In the genomic region with DNA sequence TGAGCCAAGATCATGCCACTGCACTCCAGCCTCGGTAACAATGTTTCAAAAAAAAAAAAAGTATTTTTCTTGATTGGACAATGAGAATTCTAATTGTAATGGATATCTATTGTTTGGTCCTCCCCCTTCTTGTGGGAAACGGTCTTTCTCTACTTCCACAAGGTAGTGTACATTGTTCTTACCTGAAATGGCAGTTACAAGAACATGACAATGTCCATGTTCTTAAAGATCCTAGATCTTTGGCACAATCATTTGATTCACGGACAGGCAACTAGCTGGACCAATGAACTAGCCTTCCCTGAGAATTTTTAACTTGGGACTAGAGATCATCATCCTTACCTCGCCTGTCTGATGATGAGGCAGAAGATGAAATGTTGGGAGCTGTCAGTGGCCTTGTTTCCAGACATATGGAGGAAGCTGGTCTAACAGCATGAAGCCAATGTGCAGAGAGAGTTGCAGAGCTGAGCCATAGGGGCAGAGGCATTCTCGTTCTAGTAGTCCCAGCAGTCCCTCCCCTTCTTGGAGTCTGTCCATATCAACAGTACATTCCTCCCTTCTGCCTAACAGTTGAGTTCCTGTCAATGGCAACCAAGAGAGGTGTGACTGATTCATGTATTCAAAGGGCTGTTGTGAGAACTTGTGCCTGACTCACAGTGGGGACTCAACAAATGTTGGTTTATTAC, we compare ENCODE assay signal across 9 cellular contexts. TPM values are rescaled to one million over a fixed set of nuclear protein-coding genes. Genes with fewer than 3 reads are reported as not detected.
DNase-seq lines count a peak whose midpoint lies in the region; ATAC-seq, FAIRE-seq and TF ChIP-seq lines count a peak whose summit lies in the region.
"Had no signal": no experiment of that assay in that cellular context is flagged by ENCODE, and none has a peak within 500 bp of the region (broad histone marks: within the 10 kb centered on the region; RNA-seq: fewer than 3 reads in every experiment).

No MANE protein-coding gene starts in this region.

- TF ChIP-seq CTCF in Caco-2 (IDR thresholded peaks at IDR 0.05; ENCODE audit: insufficient read depth in 1 of 2, low read depth in 1 of 2, low read length in 1 of 2, severe bottlenecking in 1 of 2, unreplicated experiment in 1 of 2), result no peak
- no peak for TF ChIP-seq CTCF in K562 (IDR thresholded peaks at IDR 0.05 in 2 of 3, conservative IDR thresholded peaks at IDR 0.05 in 1 of 3; ENCODE audit: insufficient read depth in 2 of 3, low read depth in 1 of 3, low read length in 3 of 3)

- no peaks in the 10 kb centered on the region for H3K9me3 ChIP-seq in Caco-2
- H3K9me3 ChIP-seq in K562 (replicated peaks; ENCODE audit: control insufficient read depth, insufficient read depth, low read depth, low read length), result no peaks in the 10 kb centered on the region

- FAIRE-seq in K562 (lab: Jason Lieb, UNC), result peak; percentile 89

- whole genome bisulfite sequencing in K562 (ENCODE audit: insufficient coverage, low coverage, missing lambda C conversion rate), result 20% methylated on average over 5 of the region's 5 CpGs

- peak overlapping the region; percentile 86 for H2AFZ ChIP-seq in K562 (ENCODE audit: low read depth, low read length)

- peaks cover 13% of the 10 kb centered on the region for H3K36me3 Mint-ChIP-seq in Caco-2 (ENCODE audit: insufficient read depth, unreplicated experiment)

- no peak for TF ChIP-seq RAD21 in K562 (CRISPR knock-in tag; conservative IDR thresholded peaks at IDR 0.05 in 1 of 2, IDR thresholded peaks at IDR 0.05 in 1 of 2)

- no peaks in the 10 kb centered on the region for H3K27me3 Mint-ChIP-seq in Caco-2 (ENCODE audit: insufficient read depth, unreplicated experiment)

- no peak for TF ChIP-seq EP300 in K562 (IDR thresholded peaks at IDR 0.05; ENCODE audit: low read length)

- H3K36me3 ChIP-seq in Caco-2 (ENCODE audit: control insufficient read depth, insufficient read depth, low read length), result no peaks in the 10 kb centered on the region
- H3K36me3 ChIP-seq in K562 (ENCODE audit: control insufficient read depth, insufficient read depth, low read length), result peaks cover 10% of the 10 kb centered on the region; the same call in 2 of the 3 replicates

- peak overlapping the region; percentile 97 for H3K4me3 Mint-ChIP-seq in Caco-2 (ENCODE audit: unreplicated experiment)

- H3K4me1 ChIP-seq in Caco-2, result peaks cover 7% of the 10 kb centered on the region; the same call in 1 of the 2 replicates
- peaks cover 18 to 19% of the 10 kb centered on the region in 2 experiments for H3K4me1 ChIP-seq in K562 (replicated peaks in 1 of 2; ENCODE audit: control insufficient read depth in 2 of 2, insufficient read depth in 2 of 2, low read length in 2 of 2)

- intact Hi-C loops in Caco-2 (cut with micrococcal nuclease; ENCODE audit: unreplicated experiment) (loop anchor here (5.0 kb wide), 2 partner anchors 69 to 131 kb away; no protein-coding TSS in a partner anchor), K562 (cut with micrococcal nuclease) (loop anchor here (5.0 to 10.0 kb wide), 3 partner anchors 59 to 153 kb away; partner anchors contain the start of gene CCT5)

- H3K4me1 Mint-ChIP-seq in Caco-2 (ENCODE audit: low read depth, unreplicated experiment), result no peaks in the 10 kb centered on the region

- peak overlapping the region; percentile 96 for H3K27ac ChIP-seq in K562 (ENCODE audit: extremely low read depth, low read depth, low read length)

- H3K4me2 ChIP-seq in K562 (ENCODE audit: insufficient read depth, low read length), result peak overlapping the region; percentile 95

- peaks cover 52% of the 10 kb centered on the region for H3K79me2 ChIP-seq in K562 (ENCODE audit: control insufficient read depth, insufficient read depth, low read length)

- H3K9me1 ChIP-seq in K562 (ENCODE audit: control insufficient read depth, insufficient read depth, low read length), result no peaks in the 10 kb centered on the region

- H4K20me1 ChIP-seq in K562 (replicated peaks; ENCODE audit: control insufficient read depth, insufficient read depth, low read length), result peaks cover 14% of the 10 kb centered on the region; the same call in 1 of the 2 replicates

- no peak for DNase-seq in Caco-2
- peak; percentile 46 for DNase-seq in LHCN-M2 (ENCODE audit: low read depth)
- DNase-seq in K562 (ENCODE audit: extremely low read depth in 1 of 4, low spot score in 3 of 4), result peak in 2 of 4 experiments; percentile 64 to 89
- DNase-seq in kidney tubule cell (ENCODE audit: low spot score), result peak; percentile 90
- DNase-seq in NCI-H1436 treated with DMSO at 0.1 percent for 48 hours (lab: John Stamatoyannopoulos, UW), result no peak
- DNase-seq in stimulated activated CD4-positive, alpha-beta T cell treated with anti-CD3 and anti-CD28 coated beads, Interleukin-1b, Interleukin-23, amount 100 ng/mL, for 48 hours, result no peak
- DNase-seq: activated effector memory CD4-positive, alpha-beta T cell treated with Interleukin-2 at 50 U/mL for 16 hours had no signal

- BruUV-seq in Caco-2 (replicated peaks; lab: Mats Ljungman, UMichigan) (no TSS peak), K562 (replicated peaks; lab: Mats Ljungman, UMichigan) (no TSS peak)

- no peaks in the 10 kb centered on the region for H3K27me3 ChIP-seq in Caco-2 (replicated peaks; ENCODE audit: control insufficient read depth, insufficient read depth, low read length)
- H3K27me3 ChIP-seq in K562 (ENCODE audit: control insufficient read depth in 2 of 2, insufficient read depth in 2 of 2, low read length in 2 of 2), result no peaks in the 10 kb centered on the region

- POLR2A ChIA-PET in Caco-2 (lab: Charles Lee), result no interaction called here
- POLR2A ChIA-PET in K562 (lab: Yijun Ruan, JAX), result interaction anchor here (0.8 to 4.0 kb wide), 8 partner anchors 8 to 101 kb away, joined by 3 to 38 read pairs (median 8); partner anchors contain the start of genes ATPSCKMT and CCT5

- in situ Hi-C loops in K562 (cut with MboI), result no loop called here

- peak; percentile 31 for ATAC-seq in K562
- no peak for ATAC-seq in GM19324 (IDR thresholded peaks at IDR 0.05; ENCODE audit: low FRiP score, unreplicated experiment)
- no peak for ATAC-seq in HG02852 (IDR thresholded peaks at IDR 0.05; ENCODE audit: unreplicated experiment)

- CTCF ChIA-PET in Caco-2 (lab: Charles Lee), result no interaction called here
- CTCF ChIA-PET in K562 (lab: Yijun Ruan, JAX; ENCODE audit: low intra/inter-chr PET ratio), result no interaction called here

- no peak; the same call in 1 of the 2 replicates for TF ChIP-seq POLR2A in K562 (conservative IDR thresholded peaks at IDR 0.05)

- H3K27ac Mint-ChIP-seq in Caco-2 (ENCODE audit: unreplicated experiment), result no peak overlapping the region

- H3K9me3 Mint-ChIP-seq in Caco-2 (ENCODE audit: unreplicated experiment), result no peaks in the 10 kb centered on the region

- peak overlapping the region; percentile 4 to 93; a peak in 3 of 4 replicates for H3K9ac ChIP-seq in K562 (ENCODE audit: insufficient read depth in 1 of 2, low read depth in 2 of 2, low read length in 2 of 2)

- H3K4me3 ChIP-seq in Caco-2 (ENCODE audit: low read depth, low read length) (no peak overlapping the region), K562 (peak overlapping the region; percentile 60)

TF ChIP-seq in K562, 482 proteins besides CTCF, POLR2A, EP300 and RAD21 (continues in another document):
- TF ChIP-seq EP400 (IDR thresholded peaks at IDR 0.05), result 0 out of 2 replicates have a peak, but pooled peaks have one; percentile 9

RNA-seq across cellular contexts. Expression of gene MARCHF6, which starts 2.2 kb away (rescaled TPM):
- total RNA-seq in Caco-2 (2022) (111 and 123 TPM in 2 replicates), LHCN-M2 (2014; rRNA removed) (20.7 and 28.7 TPM in 2 replicates), K562 (2014; rRNA removed) (68.1 and 82.1 TPM in 2 replicates), K562 (2014; rRNA removed; fragmentation: Illumina TruSeq; extraction: Trizol) (110 and 145 TPM in 2 replicates), K562 (2015; rRNA removed; fragmentation: Illumina TruSeq; extraction: Trizol) (73.8 and 74.1 TPM in 2 replicates), K562 (2021) (173 and 197 TPM in 2 replicates)
- polyA plus RNA-seq in LHCN-M2 (2012), result 34.0 TPM
- total RNA-seq in K562 (2011; cell fraction: chromatin; rRNA removed; ENCODE audit: low replicate concordance), result 561 and 734 TPM in 2 replicates
- total RNA-seq in K562 (2011; cell fraction: nucleolus; rRNA removed), result 300 and 404 TPM in 2 replicates
- total RNA-seq in K562 (2011; cell fraction: nucleoplasm; rRNA removed), result 460 and 488 TPM in 2 replicates
- polyA plus RNA-seq in K562 (2011; rRNA removed) (363 and 456 TPM in 2 replicates), K562 (2014; fragmentation: Illumina TruSeq; extraction: Trizol) (97.2 and 107 TPM in 2 replicates), K562 (2014; fragmentation: Nextera tagmentation; extraction: Ambion mirVana) (100 to 1,000 TPM; 170 to 176 TPM), K562 (2014; rRNA removed) (113 and 116 TPM in 2 replicates)
- 108 and 266 TPM in 2 replicates for polyA plus RNA-seq in K562 (2011; cell fraction: cytosol; rRNA removed)
- 690 and 1,115 TPM in 2 replicates for polyA plus RNA-seq in K562 (2011; cell fraction: nucleus; rRNA removed)
- polyA plus RNA-seq in K562 (2012), result 113 TPM in 2 replicates
- 714 and 809 TPM in 2 replicates for polyA minus RNA-seq in K562 (2011; rRNA and poly(A)+ RNA removed)
- polyA minus RNA-seq in K562 (2011; cell fraction: cytosol; rRNA and poly(A)+ RNA removed), result 187 and 222 TPM in 2 replicates
- 218 and 284 TPM in 2 replicates for polyA minus RNA-seq in K562 (2011; cell fraction: nucleus; rRNA and poly(A)+ RNA removed)

RNA-seq across cellular contexts. Expression of gene CMBL, which starts 43.6 kb away (rescaled TPM):
- 16.5 and 18.4 TPM in 2 replicates for total RNA-seq in Caco-2 (2022)
- 2.9 and 4.0 TPM in 2 replicates for total RNA-seq in LHCN-M2 (2014; rRNA removed)
- 15.3 TPM for polyA plus RNA-seq in LHCN-M2 (2012)
- 57.6 and 73.6 TPM in 2 replicates for total RNA-seq in K562 (2011; cell fraction: chromatin; rRNA removed; ENCODE audit: low replicate concordance)
- total RNA-seq in K562 (2011; cell fraction: nucleolus; rRNA removed), result 41.8 and 51.0 TPM in 2 replicates
- total RNA-seq in K562 (2011; cell fraction: nucleoplasm; rRNA removed), result 60.6 and 76.3 TPM in 2 replicates
- total RNA-seq in K562 (2014; rRNA removed), result 22.6 and 30.0 TPM in 2 replicates
- total RNA-seq in K562 (2014; rRNA removed; fragmentation: Illumina TruSeq; extraction: Trizol), result 68.2 and 86.7 TPM in 2 replicates
- total RNA-seq in K562 (2015; rRNA removed; fragmentation: Illumina TruSeq; extraction: Trizol), result 54.7 and 55.5 TPM in 2 replicates
- 119 and 121 TPM in 2 replicates for total RNA-seq in K562 (2021)
- polyA plus RNA-seq in K562 (2011; rRNA removed), result 183 and 192 TPM in 2 replicates
- 228 and 464 TPM in 2 replicates for polyA plus RNA-seq in K562 (2011; cell fraction: cytosol; rRNA removed)
- polyA plus RNA-seq in K562 (2011; cell fraction: nucleus; rRNA removed), result 27.2 and 28.4 TPM in 2 replicates
- 129 and 225 TPM in 2 replicates for polyA plus RNA-seq in K562 (2012)
- polyA plus RNA-seq in K562 (2014; fragmentation: Illumina TruSeq; extraction: Trizol), result 140 and 144 TPM in 2 replicates
- polyA plus RNA-seq in K562 (2014; fragmentation: Nextera tagmentation; extraction: Ambion mirVana), result 10 to 100 TPM; 53.4 to 71.1 TPM
- 109 and 128 TPM in 2 replicates for polyA plus RNA-seq in K562 (2014; rRNA removed)
- polyA minus RNA-seq in K562 (2011; rRNA and poly(A)+ RNA removed), result 176 TPM in 2 replicates
- polyA minus RNA-seq in K562 (2011; cell fraction: cytosol; rRNA and poly(A)+ RNA removed), result 200 and 213 TPM in 2 replicates
- 23.2 and 39.3 TPM in 2 replicates for polyA minus RNA-seq in K562 (2011; cell fraction: nucleus; rRNA and poly(A)+ RNA removed)

Comparison
In these comparisons a context has a peak if more than half of its experiments do, and no peak if none do; other contexts are left out.
1. DNase-seq: peak in LHCN-M2 (single experiment) and kidney tubule cell (single experiment); none in Caco-2 (0 of 2), NCI-H1436 treated with DMSO at 0.1 percent for 48 hours (single experiment) and stimulated activated CD4-positive, alpha-beta T cell treated with anti-CD3 and anti-CD28 coated beads, Interleukin-1b, Interleukin-23, amount 100 ng/mL, for 48 hours (single experiment).